8 cellular contexts compared by ENCODE assay signal in the genomic region with DNA sequence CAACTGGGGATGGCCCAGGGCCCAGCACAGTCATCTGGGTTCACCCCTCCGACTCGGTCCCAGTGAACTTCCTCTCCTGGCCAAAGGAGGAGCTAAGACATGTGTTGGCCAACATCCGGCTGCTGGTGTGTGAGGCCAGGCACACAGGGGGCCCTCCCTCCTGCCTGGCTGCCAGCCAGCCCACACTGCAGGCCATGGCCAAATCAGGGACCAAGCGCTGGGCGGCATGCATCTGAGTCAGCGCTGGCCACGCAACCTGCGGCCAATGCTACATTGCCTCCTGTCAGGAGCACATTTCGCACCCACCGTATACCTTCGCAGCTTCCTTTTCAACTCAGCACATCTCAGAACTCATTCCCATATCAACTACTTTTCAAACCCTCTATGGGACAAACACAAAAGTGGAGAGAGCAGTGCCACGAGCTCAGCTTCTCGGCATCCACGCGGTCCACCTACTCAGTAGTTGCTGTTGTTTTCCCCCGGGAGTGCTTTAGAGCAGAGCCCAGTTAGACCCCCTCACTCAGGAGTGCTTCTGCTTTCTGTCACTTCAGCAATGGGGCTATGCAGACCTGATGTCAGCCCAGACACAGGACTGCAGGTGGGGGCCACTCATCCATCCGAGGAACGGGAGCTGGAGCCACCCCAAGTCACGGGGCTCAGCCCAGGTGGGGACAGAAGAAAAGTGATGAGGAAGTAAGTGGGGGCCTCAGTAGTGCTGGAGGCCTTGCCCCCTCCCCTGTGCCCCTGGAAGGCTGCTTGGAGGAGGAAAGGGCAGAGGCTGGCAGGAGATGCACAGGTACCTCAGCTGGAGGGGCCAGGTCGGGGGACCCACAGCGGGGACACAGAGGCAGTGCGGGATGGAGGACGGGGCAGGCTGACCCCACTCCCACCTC. TPM values are rescaled to one million over a fixed set of nuclear protein-coding genes. Genes with fewer than 3 reads are reported as not detected.
A peak's percentile ranks its signal among the peaks of the same experiment; 100 is the strongest.
DNase-seq lines count a peak whose midpoint lies in the region; ATAC-seq lines count a peak whose summit lies in the region.

No MANE protein-coding gene starts in this region.

- H3K9me3 ChIP-seq in SJCRH30 (replicated peaks), result no peaks in the 10 kb centered on the region

- peaks cover 9% of the 10 kb centered on the region for H3K4me1 ChIP-seq in SJCRH30

- ATAC-seq in GM19324 (IDR thresholded peaks at IDR 0.05; ENCODE audit: low FRiP score, unreplicated experiment), result peak; percentile 68
- peak; percentile 96 for ATAC-seq in HG03342 (IDR thresholded peaks at IDR 0.05; ENCODE audit: unreplicated experiment)
- ATAC-seq in central memory CD8-positive, alpha-beta T cell (replicated peaks; ENCODE audit: extremely low read depth, poor library complexity, severe bottlenecking), result peak; percentile 69
- ATAC-seq in left lobe of liver, result peak; percentile 75

- no peak overlapping the region; the same call in 1 of the 2 replicates for H3K27ac ChIP-seq in SJCRH30

- H3K27ac Mint-ChIP-seq in central memory CD8-positive, alpha-beta T cell (ENCODE audit: low read depth), result peak overlapping the region; percentile 82

- H3K9me3 Mint-ChIP-seq in central memory CD8-positive, alpha-beta T cell, result no peaks in the 10 kb centered on the region

- no peak overlapping the region for H3K4me3 ChIP-seq in SJCRH30

- peak overlapping the region; percentile 10 for H3K4me3 Mint-ChIP-seq in central memory CD8-positive, alpha-beta T cell

- no peaks in the 10 kb centered on the region for H3K36me3 ChIP-seq in SJCRH30

- DNase-seq in COLO668 (lab: John Stamatoyannopoulos, UW; ENCODE audit: unreplicated experiment), result peak; percentile 29
- peak; percentile 92 to 93 for DNase-seq in SJCRH30
- DNase-seq in central memory CD8-positive, alpha-beta T cell (ENCODE audit: low spot score in 2 of 2), result no peak
- peak; percentile 94 for DNase-seq in left lobe of liver (ENCODE audit: low spot score)
- peak; percentile 11 for DNase-seq in stimulated activated naive CD4-positive, alpha-beta T cell treated with Interleukin-2 at 50 U/mL for 16 hours (lab: John Stamatoyannopoulos, UW)
- DNase-seq in dedifferentiated amniotic fluid mesenchymal stem cell (ENCODE audit: extremely low spot score), result no peak

- H3K27me3 ChIP-seq in SJCRH30, result no peaks in the 10 kb centered on the region

- peaks cover 41% of the 10 kb centered on the region for H3K36me3 Mint-ChIP-seq in central memory CD8-positive, alpha-beta T cell (ENCODE audit: insufficient read depth)

- no peaks in the 10 kb centered on the region for H3K27me3 Mint-ChIP-seq in central memory CD8-positive, alpha-beta T cell

- peaks cover 25% of the 10 kb centered on the region for H3K4me1 Mint-ChIP-seq in central memory CD8-positive, alpha-beta T cell

RNA-seq across cellular contexts. Expression of a gene that starts 13.9 kb away (rescaled TPM):
- 24.6 and 27.1 TPM in 2 replicates for total RNA-seq in SJCRH30 (2014; rRNA removed; shearing (Covaris generic))
- total RNA-seq in left lobe of liver, result 53.3 TPM

RNA-seq across cellular contexts. Expression of a gene that starts 24.2 kb away (rescaled TPM):
- 36.9 and 41.6 TPM in 2 replicates for total RNA-seq in SJCRH30 (2014; rRNA removed; shearing (Covaris generic))
- 8.5 TPM for total RNA-seq in left lobe of liver

Comparison
In these comparisons a context has a peak if more than half of its experiments do, and no peak if none do; other contexts are left out.
1. DNase-seq: peak in COLO668 (single experiment), SJCRH30 (2 of 2), left lobe of liver (single experiment) and stimulated activated naive CD4-positive, alpha-beta T cell treated with Interleukin-2 at 50 U/mL for 16 hours (single experiment); none in central memory CD8-positive, alpha-beta T cell (0 of 2) and dedifferentiated amniotic fluid mesenchymal stem cell (single experiment).
2. Peak in every context shown above with its lines, with median percentiles within 50 percentile points of each other: ATAC-seq.